Comparison of ENCODE assay signal across 11 cellular contexts in the genomic region with DNA sequence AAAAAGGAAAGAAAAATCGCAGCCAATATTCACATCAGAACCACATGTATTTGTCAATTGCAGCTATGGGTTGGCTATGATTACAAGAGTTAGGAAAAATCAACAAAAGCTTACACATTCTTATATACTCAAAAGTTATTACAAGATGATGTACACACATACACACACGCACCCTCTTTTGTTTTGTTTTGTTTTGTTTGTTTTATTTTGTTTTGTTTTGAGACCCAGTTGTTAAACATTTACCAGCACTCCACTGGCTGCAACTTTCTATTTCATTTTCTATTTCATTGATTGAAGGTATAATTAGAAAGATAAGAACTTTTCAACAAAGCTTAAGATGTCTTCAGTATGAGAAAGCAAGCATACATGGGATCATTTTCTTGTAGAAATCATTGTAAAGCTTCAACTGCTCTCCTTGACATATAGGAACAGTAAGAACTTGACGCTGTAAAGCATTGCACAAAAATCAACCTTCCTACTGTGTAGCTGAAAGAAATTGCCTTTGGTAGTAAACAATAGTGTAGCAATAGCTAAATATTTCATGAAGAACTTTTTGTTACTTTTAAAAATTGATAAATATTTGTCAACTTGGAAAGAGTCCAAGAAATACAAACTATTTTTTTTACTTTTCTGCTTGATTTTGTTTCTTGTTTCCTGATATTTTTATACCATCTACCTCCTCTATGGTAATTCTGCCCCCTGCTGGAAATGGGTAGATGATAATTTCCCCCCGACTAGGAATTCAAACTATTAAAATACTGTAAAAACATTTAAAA.
DNase-seq lines count a peak whose midpoint lies in the region; ATAC-seq and TF ChIP-seq lines count a peak whose summit lies in the region.
"Had no signal": no experiment of that assay in that cellular context is flagged by ENCODE, and none has a peak within 500 bp of the region (broad histone marks: within the 10 kb centered on the region; RNA-seq: fewer than 3 reads in every experiment).

No MANE protein-coding gene starts in this region.

- intact Hi-C loops in esophagus muscularis mucosa (cut with DNase I): no loop called here
- intact Hi-C loops in left colon (cut with DNase I, micrococcal nuclease): no loop called here

- WGBS in esophagus muscularis mucosa: 47% methylated on average over 4 of the region's 4 CpGs

- peak overlapping the region; percentile 75 for H3K27ac ChIP-seq in 22Rv1
- H3K27ac ChIP-seq in GM23338 (ENCODE audit: low read depth): no peak overlapping the region
- no peak overlapping the region for H3K27ac ChIP-seq in SJCRH30
- H3K27ac ChIP-seq in esophagus muscularis mucosa (replicated peaks in 1 of 4): no peak overlapping the region

- no peak overlapping the region for H2AFZ ChIP-seq in GM23338

- no peak overlapping the region for H3K4me3 Mint-ChIP-seq in GM23338

- no peaks in the 10 kb centered on the region for H3K4me1 ChIP-seq in GM23338 (ENCODE audit: insufficient read depth)
- no peaks in the 10 kb centered on the region for H3K4me1 ChIP-seq in SJCRH30
- H3K4me1 ChIP-seq in esophagus muscularis mucosa: no peaks in the 10 kb centered on the region

- TF ChIP-seq POLR2A in esophagus muscularis mucosa (IDR thresholded peaks at IDR 0.05; ENCODE audit: low read depth): no peak

- H3K9me2 ChIP-seq in GM23338 (ENCODE audit: insufficient read depth): no peaks in the 10 kb centered on the region

- H3F3A ChIP-seq in GM23338 (replicated peaks; ENCODE audit: low read depth): no peaks in the 10 kb centered on the region

- no peak overlapping the region for H3K4me2 ChIP-seq in GM23338

- H3K4me1 Mint-ChIP-seq in GM23338: no peaks in the 10 kb centered on the region

- no peaks in the 10 kb centered on the region for H3K9me3 Mint-ChIP-seq in GM23338

- H4K20me1 ChIP-seq in GM23338 (replicated peaks; ENCODE audit: insufficient read depth): no peaks in the 10 kb centered on the region

- no peaks in the 10 kb centered on the region for H3K79me2 ChIP-seq in GM23338 (replicated peaks; ENCODE audit: insufficient read depth)

- H3K9me3 ChIP-seq in SJCRH30 (replicated peaks) (no peaks in the 10 kb centered on the region), esophagus muscularis mucosa (no peaks in the 10 kb centered on the region)

- no peak for TF ChIP-seq EP300 in esophagus muscularis mucosa (IDR thresholded peaks at IDR 0.05)

- peaks cover 2% of the 10 kb centered on the region for H3K27me3 Mint-ChIP-seq in GM23338 (ENCODE audit: insufficient read depth, low read depth, poor library complexity)

- DNase-seq in GM23338 (ENCODE audit: low spot score): peak; percentile 73
- DNase-seq in SJCRH30: peak; percentile 8 to 39
- DNase-seq in glomerular endothelial cell (ENCODE audit: extremely low read depth, low read depth, low spot score): peak; percentile 45
- DNase-seq in activated gamma-delta T cell (lab: John Stamatoyannopoulos, UW): no peak
- no peak for DNase-seq in Ammon's horn (ENCODE audit: low spot score)
- no peak for DNase-seq in esophagus muscularis mucosa (ENCODE audit: extremely low spot score)
- DNase-seq in left colon: no peak
- DNase-seq: caudate nucleus, DMS79 treated with DMSO at 0.1 percent for 48 hours, NCI-H1930 had no signal

- no peak overlapping the region for H3K27ac Mint-ChIP-seq in GM23338

- no peak overlapping the region for H3K4me3 ChIP-seq in GM23338
- H3K4me3 ChIP-seq in SJCRH30: no peak overlapping the region
- no peak overlapping the region for H3K4me3 ChIP-seq in esophagus muscularis mucosa

- no peaks in the 10 kb centered on the region for H3K36me3 ChIP-seq in GM23338 (ENCODE audit: insufficient read depth)
- no peaks in the 10 kb centered on the region for H3K36me3 ChIP-seq in SJCRH30
- no peaks in the 10 kb centered on the region for H3K36me3 ChIP-seq in esophagus muscularis mucosa

- ATAC-seq in GM23338 (no peak), left colon (no peak)

- H3K36me3 Mint-ChIP-seq in GM23338 (ENCODE audit: low read depth): no peaks in the 10 kb centered on the region

- H3K27me3 ChIP-seq in GM23338 (ENCODE audit: insufficient read depth) (no peaks in the 10 kb centered on the region), SJCRH30 (no peaks in the 10 kb centered on the region), esophagus muscularis mucosa (peaks cover 0 to 5% (median 0%) of the 10 kb centered on the region in 4 donors)

- TF ChIP-seq CTCF in 22Rv1 (IDR thresholded peaks at IDR 0.05) (peak; percentile 81), GM23338 (conservative IDR thresholded peaks at IDR 0.05; ENCODE audit: low read depth in 2 of 2) (peak; percentile 53 to 78; a peak in 3 of 4 replicates), esophagus muscularis mucosa (IDR thresholded peaks at IDR 0.05) (no peak)

TF ChIP-seq in GM23338, 12 proteins besides CTCF, POLR2A, EP300 and RAD21 (continues in another document):
- no peak for TF ChIP-seq EZH2phosphoT487 (IDR thresholded peaks at IDR 0.05; ENCODE audit: unreplicated experiment)
- TF ChIP-seq STAT1 (IDR thresholded peaks at IDR 0.05; ENCODE audit: unreplicated experiment): no peak
- no peak for TF ChIP-seq ZNF114 (CRISPR knock-in tag; IDR thresholded peaks at IDR 0.05)
- no peak for TF ChIP-seq NANOG (IDR thresholded peaks at IDR 0.05; ENCODE audit: borderline replicate concordance)
- TF ChIP-seq JUNB (IDR thresholded peaks at IDR 0.05; ENCODE audit: unreplicated experiment): no peak
- TF ChIP-seq, protein P1, sequence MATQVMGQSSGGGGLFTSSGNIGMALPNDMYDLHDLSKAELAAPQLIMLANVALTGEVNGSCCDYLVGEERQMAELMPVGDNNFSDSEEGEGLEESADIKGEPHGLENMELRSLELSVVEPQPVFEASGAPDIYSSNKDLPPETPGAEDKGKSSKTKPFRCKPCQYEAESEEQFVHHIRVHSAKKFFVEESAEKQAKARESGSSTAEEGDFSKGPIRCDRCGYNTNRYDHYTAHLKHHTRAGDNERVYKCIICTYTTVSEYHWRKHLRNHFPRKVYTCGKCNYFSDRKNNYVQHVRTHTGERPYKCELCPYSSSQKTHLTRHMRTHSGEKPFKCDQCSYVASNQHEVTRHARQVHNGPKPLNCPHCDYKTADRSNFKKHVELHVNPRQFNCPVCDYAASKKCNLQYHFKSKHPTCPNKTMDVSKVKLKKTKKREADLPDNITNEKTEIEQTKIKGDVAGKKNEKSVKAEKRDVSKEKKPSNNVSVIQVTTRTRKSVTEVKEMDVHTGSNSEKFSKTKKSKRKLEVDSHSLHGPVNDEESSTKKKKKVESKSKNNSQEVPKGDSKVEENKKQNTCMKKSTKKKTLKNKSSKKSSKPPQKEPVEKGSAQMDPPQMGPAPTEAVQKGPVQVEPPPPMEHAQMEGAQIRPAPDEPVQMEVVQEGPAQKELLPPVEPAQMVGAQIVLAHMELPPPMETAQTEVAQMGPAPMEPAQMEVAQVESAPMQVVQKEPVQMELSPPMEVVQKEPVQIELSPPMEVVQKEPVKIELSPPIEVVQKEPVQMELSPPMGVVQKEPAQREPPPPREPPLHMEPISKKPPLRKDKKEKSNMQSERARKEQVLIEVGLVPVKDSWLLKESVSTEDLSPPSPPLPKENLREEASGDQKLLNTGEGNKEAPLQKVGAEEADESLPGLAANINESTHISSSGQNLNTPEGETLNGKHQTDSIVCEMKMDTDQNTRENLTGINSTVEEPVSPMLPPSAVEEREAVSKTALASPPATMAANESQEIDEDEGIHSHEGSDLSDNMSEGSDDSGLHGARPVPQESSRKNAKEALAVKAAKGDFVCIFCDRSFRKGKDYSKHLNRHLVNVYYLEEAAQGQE (IDR thresholded peaks at IDR 0.05; ENCODE audit: unreplicated experiment): no peak
- TF ChIP-seq, protein P2, sequence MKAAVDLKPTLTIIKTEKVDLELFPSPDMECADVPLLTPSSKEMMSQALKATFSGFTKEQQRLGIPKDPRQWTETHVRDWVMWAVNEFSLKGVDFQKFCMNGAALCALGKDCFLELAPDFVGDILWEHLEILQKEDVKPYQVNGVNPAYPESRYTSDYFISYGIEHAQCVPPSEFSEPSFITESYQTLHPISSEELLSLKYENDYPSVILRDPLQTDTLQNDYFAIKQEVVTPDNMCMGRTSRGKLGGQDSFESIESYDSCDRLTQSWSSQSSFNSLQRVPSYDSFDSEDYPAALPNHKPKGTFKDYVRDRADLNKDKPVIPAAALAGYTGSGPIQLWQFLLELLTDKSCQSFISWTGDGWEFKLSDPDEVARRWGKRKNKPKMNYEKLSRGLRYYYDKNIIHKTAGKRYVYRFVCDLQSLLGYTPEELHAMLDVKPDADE (IDR thresholded peaks at IDR 0.05): no peak

Comparison
In these comparisons a context has a peak if more than half of its experiments do, and no peak if none do; other contexts are left out.
1. CTCF ChIP-seq: peak in 22Rv1 (single experiment) and GM23338 (2 of 2); none in esophagus muscularis mucosa (0 of 3).
2. DNase-seq: peak in GM23338 (single experiment), SJCRH30 (2 of 2) and glomerular endothelial cell (single experiment); none in activated gamma-delta T cell (single experiment), Ammon's horn (single experiment), esophagus muscularis mucosa (single experiment) and left colon (0 of 2).